In the genomic region with DNA sequence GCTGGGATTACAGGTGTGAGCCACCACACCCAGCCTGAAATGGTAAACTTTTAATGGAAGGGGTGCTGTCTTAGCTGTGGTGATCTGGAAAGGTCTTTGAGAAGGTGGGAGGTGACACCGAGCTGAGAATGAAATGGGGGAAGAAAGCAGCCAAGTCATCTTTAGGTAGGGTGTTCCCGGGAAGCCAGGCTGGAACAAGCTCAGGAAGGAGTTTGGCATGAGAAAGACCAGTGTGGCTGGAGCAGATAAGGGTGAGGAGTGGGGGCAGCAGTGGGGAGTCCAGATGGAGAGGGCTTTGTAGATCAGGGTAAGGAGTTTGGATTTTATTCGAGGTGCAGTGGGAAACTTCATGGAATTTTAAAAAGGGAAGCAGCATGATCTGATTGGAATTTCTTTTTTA, we compare ENCODE assay signal across 27 cellular contexts. TPM values are rescaled to one million over a fixed set of nuclear protein-coding genes. Genes with fewer than 3 reads are reported as not detected.
A peak's percentile ranks its signal among the peaks of the same experiment; 100 is the strongest.
DNase-seq lines count a peak whose midpoint lies in the region; ATAC-seq and TF ChIP-seq lines count a peak whose summit lies in the region.
"Had no signal": no experiment of that assay in that cellular context is flagged by ENCODE, and none has a peak within 500 bp of the region (broad histone marks: within the 10 kb centered on the region; RNA-seq: fewer than 3 reads in every experiment).

No MANE protein-coding gene starts in this region.

- no peak overlapping the region for H3K4me3 Mint-ChIP-seq in activated CD4-positive, alpha-beta T cell treated with anti-CD3 and anti-CD28 coated beads, Interleukin-2, amount 10 ng/mL, durations not matched to agents 24 days and 14 days
- no peak overlapping the region for H3K4me3 Mint-ChIP-seq in activated T-helper 1 cell treated with anti-CD3 and anti-CD28 coated beads, Interleukin-12 subunit alpha, Interleukin-12 subunit beta, Interleukin-2, Interleukin-4 antibody, amounts not matched to agents 30 ng/mL and 10 ng/mL and 1 ng/mL, durations not matched to agents 14 hours and 24 hours and 36 hours
- H3K4me3 Mint-ChIP-seq in stimulated activated memory B cell treated with anti-CD40 and anti-IgM and Interleukin-4, amounts not matched to agents 10 μg/mL and 1 μg/mL and 100 μg/mL, for 72 hours = no peak overlapping the region
- H3K4me3 Mint-ChIP-seq: CD14-positive monocyte; CD8-positive, alpha-beta memory T cell; IgD-negative memory B cell had no signal

- H3K27ac Mint-ChIP-seq in activated CD4-positive, alpha-beta T cell treated with anti-CD3 and anti-CD28 coated beads, Interleukin-2, amount 10 ng/mL, durations not matched to agents 24 days and 14 days = peak overlapping the region; percentile 35
- peak overlapping the region; percentile 27 for H3K27ac Mint-ChIP-seq in activated T-helper 1 cell treated with anti-CD3 and anti-CD28 coated beads, Interleukin-12 subunit alpha, Interleukin-12 subunit beta, Interleukin-2, Interleukin-4 antibody, amounts not matched to agents 30 ng/mL and 10 ng/mL and 1 ng/mL, durations not matched to agents 14 hours and 24 hours and 36 hours
- H3K27ac Mint-ChIP-seq in stimulated activated memory B cell treated with anti-CD40 and anti-IgM and Interleukin-4, amounts not matched to agents 10 μg/mL and 1 μg/mL and 100 μg/mL, for 72 hours = peak overlapping the region; percentile 20

- DNase-seq in activated CD4-positive, alpha-beta T cell treated with anti-CD3 and anti-CD28 coated beads, Interleukin-2, amount 10 ng/mL, durations not matched to agents 24 days and 14 days = no peak
- no peak for DNase-seq in activated CD4-positive, alpha-beta T cell treated with anti-CD3 and anti-CD28 coated beads for 1 hour
- DNase-seq in activated T-helper 1 cell treated with anti-CD3 and anti-CD28 coated beads, Interleukin-12 subunit alpha, Interleukin-12 subunit beta, Interleukin-2, Interleukin-4 antibody, amounts not matched to agents 30 ng/mL and 10 ng/mL and 1 ng/mL, durations not matched to agents 14 hours and 24 hours and 36 hours (ENCODE audit: low spot score) = no peak
- DNase-seq in hepatocyte (ENCODE audit: low spot score) = no peak
- no peak for DNase-seq in SK-N-DZ (ENCODE audit: low spot score)
- DNase-seq: BE2C; CD8-positive, alpha-beta memory T cell; DMS153; DND-41; NCI-H1048; NCI-H1417 treated with DMSO at 0.1 percent for 48 hours; NCI-H1694 treated with DMSO at 0.1 percent for 48 hours; NCI-H2081 treated with DMSO at 0.1 percent for 48 hours; NCI-H2171; NCI-H226; NCI-H510A; NCI-H69; SHP77 had no signal

- H3K4me2 ChIP-seq in hepatocyte = peak overlapping the region; percentile 46

- no peaks in the 10 kb centered on the region for H3K36me3 ChIP-seq in hepatocyte (replicated peaks; ENCODE audit: insufficient read depth, low read depth)

- H3K4me1 Mint-ChIP-seq in activated CD4-positive, alpha-beta T cell treated with anti-CD3 and anti-CD28 coated beads, Interleukin-2, amount 10 ng/mL, durations not matched to agents 24 days and 14 days = peaks cover 2% of the 10 kb centered on the region
- peaks cover 5% of the 10 kb centered on the region for H3K4me1 Mint-ChIP-seq in activated T-helper 1 cell treated with anti-CD3 and anti-CD28 coated beads, Interleukin-12 subunit alpha, Interleukin-12 subunit beta, Interleukin-2, Interleukin-4 antibody, amounts not matched to agents 30 ng/mL and 10 ng/mL and 1 ng/mL, durations not matched to agents 14 hours and 24 hours and 36 hours (ENCODE audit: low read depth)
- H3K4me1 Mint-ChIP-seq in stimulated activated memory B cell treated with anti-CD40 and anti-IgM and Interleukin-4, amounts not matched to agents 10 μg/mL and 1 μg/mL and 100 μg/mL, for 72 hours = no peaks in the 10 kb centered on the region

- H2AFZ ChIP-seq in hepatocyte = no peak overlapping the region

- no peaks in the 10 kb centered on the region for H3K27me3 ChIP-seq in hepatocyte
- H3K27me3 ChIP-seq: BE2C had no signal

- H3K36me3 Mint-ChIP-seq in activated CD4-positive, alpha-beta T cell treated with anti-CD3 and anti-CD28 coated beads, Interleukin-2, amount 10 ng/mL, durations not matched to agents 24 days and 14 days (ENCODE audit: low read depth) = peaks cover 17% of the 10 kb centered on the region
- H3K36me3 Mint-ChIP-seq in activated T-helper 1 cell treated with anti-CD3 and anti-CD28 coated beads, Interleukin-12 subunit alpha, Interleukin-12 subunit beta, Interleukin-2, Interleukin-4 antibody, amounts not matched to agents 30 ng/mL and 10 ng/mL and 1 ng/mL, durations not matched to agents 14 hours and 24 hours and 36 hours (ENCODE audit: low read depth) = peaks cover 11% of the 10 kb centered on the region
- peaks cover 37% of the 10 kb centered on the region for H3K36me3 Mint-ChIP-seq in stimulated activated memory B cell treated with anti-CD40 and anti-IgM and Interleukin-4, amounts not matched to agents 10 μg/mL and 1 μg/mL and 100 μg/mL, for 72 hours

- ATAC-seq in stimulated activated memory B cell treated with anti-CD40 and anti-IgM and Interleukin-4, amounts not matched to agents 10 μg/mL and 1 μg/mL and 100 μg/mL, for 72 hours = no peak
- ATAC-seq in GM19023 (IDR thresholded peaks at IDR 0.05; ENCODE audit: unreplicated experiment) (no peak), GM21737 (IDR thresholded peaks at IDR 0.05; ENCODE audit: unreplicated experiment) (no peak)
- ATAC-seq: Panc1 had no signal

- no peaks in the 10 kb centered on the region for H3K9me3 ChIP-seq in hepatocyte (ENCODE audit: low read depth)
- H3K9me3 ChIP-seq: BE2C had no signal

- intact Hi-C loops in activated CD4-positive, alpha-beta T cell treated with anti-CD3 and anti-CD28 coated beads, Interleukin-2, amount 10 ng/mL, durations not matched to agents 24 days and 14 days (cut with micrococcal nuclease) = no loop called here
- intact Hi-C loops in activated T-helper 1 cell treated with anti-CD3 and anti-CD28 coated beads, Interleukin-12 subunit alpha, Interleukin-12 subunit beta, Interleukin-2, Interleukin-4 antibody, amounts not matched to agents 30 ng/mL and 10 ng/mL and 1 ng/mL, durations not matched to agents 14 hours and 24 hours and 36 hours (cut with micrococcal nuclease) = no loop called here

- no peaks in the 10 kb centered on the region for H3K27me3 Mint-ChIP-seq in activated CD4-positive, alpha-beta T cell treated with anti-CD3 and anti-CD28 coated beads, Interleukin-2, amount 10 ng/mL, durations not matched to agents 24 days and 14 days
- no peaks in the 10 kb centered on the region for H3K27me3 Mint-ChIP-seq in activated T-helper 1 cell treated with anti-CD3 and anti-CD28 coated beads, Interleukin-12 subunit alpha, Interleukin-12 subunit beta, Interleukin-2, Interleukin-4 antibody, amounts not matched to agents 30 ng/mL and 10 ng/mL and 1 ng/mL, durations not matched to agents 14 hours and 24 hours and 36 hours (ENCODE audit: insufficient read depth)
- no peaks in the 10 kb centered on the region for H3K27me3 Mint-ChIP-seq in stimulated activated memory B cell treated with anti-CD40 and anti-IgM and Interleukin-4, amounts not matched to agents 10 μg/mL and 1 μg/mL and 100 μg/mL, for 72 hours
- H3K27me3 Mint-ChIP-seq: CD8-positive, alpha-beta memory T cell; IgD-negative memory B cell had no signal

- H3K4me1 ChIP-seq in hepatocyte (ENCODE audit: insufficient read depth) = no peaks in the 10 kb centered on the region
- H3K4me1 ChIP-seq: BE2C had no signal

- H4K20me1 ChIP-seq in hepatocyte (ENCODE audit: insufficient read depth, poor library complexity, severe bottlenecking) = no peaks in the 10 kb centered on the region

- no peak for TF ChIP-seq CTCF in hepatocyte (IDR thresholded peaks at IDR 0.05; ENCODE audit: poor library complexity)

- H3K79me2 ChIP-seq in hepatocyte = no peaks in the 10 kb centered on the region

- H3K4me3 ChIP-seq in hepatocyte = no peak overlapping the region

- 78% methylated on average over 3 of the region's 3 CpGs for WGBS in hepatocyte (ENCODE audit: low lambda C conversion rate, missing lambda C conversion rate)

- no peaks in the 10 kb centered on the region for H3K9me3 Mint-ChIP-seq in activated CD4-positive, alpha-beta T cell treated with anti-CD3 and anti-CD28 coated beads, Interleukin-2, amount 10 ng/mL, durations not matched to agents 24 days and 14 days
- no peaks in the 10 kb centered on the region for H3K9me3 Mint-ChIP-seq in activated T-helper 1 cell treated with anti-CD3 and anti-CD28 coated beads, Interleukin-12 subunit alpha, Interleukin-12 subunit beta, Interleukin-2, Interleukin-4 antibody, amounts not matched to agents 30 ng/mL and 10 ng/mL and 1 ng/mL, durations not matched to agents 14 hours and 24 hours and 36 hours
- H3K9me3 Mint-ChIP-seq in stimulated activated memory B cell treated with anti-CD40 and anti-IgM and Interleukin-4, amounts not matched to agents 10 μg/mL and 1 μg/mL and 100 μg/mL, for 72 hours = no peaks in the 10 kb centered on the region
- H3K9me3 Mint-ChIP-seq: CD14-positive monocyte; CD8-positive, alpha-beta memory T cell; IgD-negative memory B cell had no signal

- H3K27ac ChIP-seq in hepatocyte = no peak overlapping the region
- H3K27ac ChIP-seq: 22Rv1, HL-60, RWPE1 had no signal

- no peaks in the 10 kb centered on the region for H3K9me2 ChIP-seq in hepatocyte (replicated peaks; ENCODE audit: insufficient read depth)

RNA-seq across cellular contexts. Expression of a gene that starts 30.0 kb away (rescaled TPM):
- 15.0 TPM in 2 replicates for total RNA-seq in activated CD4-positive, alpha-beta T cell treated with anti-CD3 and anti-CD28 coated beads, Interleukin-2, amount 10 ng/mL, durations not matched to agents 24 days and 14 days
- 16.4 and 16.9 TPM in 2 replicates for total RNA-seq in activated T-helper 1 cell treated with anti-CD3 and anti-CD28 coated beads, Interleukin-12 subunit alpha, Interleukin-12 subunit beta, Interleukin-2, Interleukin-4 antibody, amounts not matched to agents 30 ng/mL and 10 ng/mL and 1 ng/mL, durations not matched to agents 14 hours and 24 hours and 36 hours
- total RNA-seq in hepatocyte = 32.6 and 40.5 TPM in 2 replicates
- 33.8 and 35.1 TPM in 2 replicates for polyA plus RNA-seq in hepatocyte
- 35.0 and 39.4 TPM in 2 replicates for polyA plus RNA-seq in SK-N-DZ (2014; cell fraction: cytosol; rRNA removed)
- 21.9 and 33.6 TPM in 2 replicates for polyA plus RNA-seq in SK-N-DZ (2014; cell fraction: nucleus; rRNA removed)
